In genomic region chr6:149365197-149365596, GRCh38 we compare ENCODE assay signal across 24 cellular contexts. TPM values are rescaled to one million over a fixed set of nuclear protein-coding genes. Genes with fewer than 3 reads are reported as not detected.
A peak's percentile ranks its signal among the peaks of the same experiment; 100 is the strongest.
DNase-seq lines count a peak whose midpoint lies in the region; ATAC-seq and TF ChIP-seq lines count a peak whose summit lies in the region.
"Had no signal": no experiment of that assay in that cellular context is flagged by ENCODE, and none has a peak within 500 bp of the region (broad histone marks: within the 10 kb centered on the region; RNA-seq: fewer than 3 reads in every experiment).

No MANE protein-coding gene starts in this region.

- peaks cover 12% of the 10 kb centered on the region for H3K9me3 Mint-ChIP-seq in activated T-cell treated with anti-CD3 and anti-CD28 coated beads, Interleukin-2, amount 50 U/mL, for 24 hours
- peaks cover 0 to 7% (median 2%) of the 10 kb centered on the region in 8 donors for H3K9me3 Mint-ChIP-seq in CD4-positive, alpha-beta memory T cell
- peaks cover 2% of the 10 kb centered on the region for H3K9me3 Mint-ChIP-seq in activated CD4-positive, alpha-beta memory T cell treated with anti-CD3 and anti-CD28 coated beads, Interleukin-2, amount 10 ng/mL, durations not matched to agents 7 days and 5 days
- H3K9me3 Mint-ChIP-seq: HFFc6, IgD-negative memory B cell had no signal

- ATAC-seq in HG02588 (IDR thresholded peaks at IDR 0.05; ENCODE audit: unreplicated experiment) = no peak
- ATAC-seq: activated T-helper 17 cell treated with anti-CD3 and anti-CD28 coated beads, Interleukin-2, amount 50 U/mL, for 72 hours had no signal

- no peak overlapping the region for H3K4me3 Mint-ChIP-seq in activated T-cell treated with anti-CD3 and anti-CD28 coated beads, Interleukin-2, amount 50 U/mL, for 24 hours
- H3K4me3 Mint-ChIP-seq in CD4-positive, alpha-beta memory T cell = peak overlapping the region; percentile 14 to 74 (median 46)
- H3K4me3 Mint-ChIP-seq in activated CD4-positive, alpha-beta memory T cell treated with anti-CD3 and anti-CD28 coated beads, Interleukin-2, amount 10 ng/mL, durations not matched to agents 7 days and 5 days = peak overlapping the region; percentile 18
- H3K4me3 Mint-ChIP-seq: activated T-helper 17 cell treated with anti-CD3 and anti-CD28 coated beads, Interleukin-2, amount 50 U/mL, for 72 hours; HFFc6; nephron had no signal

- no peaks in the 10 kb centered on the region for H3K9me2 ChIP-seq in hepatocyte (replicated peaks; ENCODE audit: insufficient read depth)

- intact Hi-C loops in CD4-positive, alpha-beta memory T cell (cut with micrococcal nuclease) = loop anchor here (2.0 kb wide), 1 partner anchor 46 kb away; no protein-coding TSS in a partner anchor

- no peaks in the 10 kb centered on the region for H3K27me3 ChIP-seq in CD4-positive, alpha-beta memory T cell (ENCODE audit: insufficient read depth, low read length)
- no peaks in the 10 kb centered on the region for H3K27me3 ChIP-seq in hepatocyte
- H3K27me3 ChIP-seq: BE2C, cardiac muscle cell, pancreas had no signal

- H3K9me3 ChIP-seq in CD4-positive, alpha-beta memory T cell (ENCODE audit: control insufficient read depth in 1 of 2, low read length in 2 of 2) = no peaks in the 10 kb centered on the region
- no peaks in the 10 kb centered on the region for H3K9me3 ChIP-seq in hepatocyte (ENCODE audit: low read depth)
- H3K9me3 ChIP-seq: BE2C, pancreas had no signal

- H3K36me3 ChIP-seq in CD4-positive, alpha-beta memory T cell (ENCODE audit: insufficient read depth, low read length) = peaks cover 5% of the 10 kb centered on the region
- H3K36me3 ChIP-seq in hepatocyte (replicated peaks; ENCODE audit: insufficient read depth, low read depth) = no peaks in the 10 kb centered on the region
- H3K36me3 ChIP-seq: BE2C, cardiac muscle cell, pancreas had no signal

- DNase-seq in activated T-cell treated with anti-CD3 and anti-CD28 coated beads, Interleukin-2, amount 50 U/mL, for 24 hours = no peak
- no peak for DNase-seq in activated T-cell treated with anti-CD3 and anti-CD28 coated beads, Interleukin-2, amount 50 U/mL, for 1 hour
- peak in 2 of 5 donors; percentile 9 to 25 for DNase-seq in CD4-positive, alpha-beta memory T cell
- DNase-seq in activated CD4-positive, alpha-beta memory T cell treated with anti-CD3 and anti-CD28 coated beads, Interleukin-2, amount 10 ng/mL, durations not matched to agents 7 days and 5 days = no peak
- DNase-seq in hepatocyte (ENCODE audit: low spot score) (no peak), foreskin fibroblast (no peak), middle frontal gyrus (ENCODE audit: extremely low spot score, low spot score) (no peak)
- DNase-seq: BE2C; HFFc6; kidney; midbrain; NCI-H1105; NCI-H1930; NCI-H526 treated with DMSO at 0.1 percent for 48 hours; pancreas; RPMI8226; stimulated activated CD4-positive, alpha-beta T cell treated with anti-CD3 and anti-CD28 coated beads, Interleukin-4, amount 100 ng/mL, for 1 hour had no signal

- H3K36me3 Mint-ChIP-seq in activated T-cell treated with anti-CD3 and anti-CD28 coated beads, Interleukin-2, amount 50 U/mL, for 24 hours (ENCODE audit: low read depth) = peaks cover 50% of the 10 kb centered on the region
- peaks cover 20 to 25% of the 10 kb centered on the region in 2 donors for H3K36me3 Mint-ChIP-seq in CD4-positive, alpha-beta memory T cell
- H3K36me3 Mint-ChIP-seq in activated CD4-positive, alpha-beta memory T cell treated with anti-CD3 and anti-CD28 coated beads, Interleukin-2, amount 10 ng/mL, durations not matched to agents 7 days and 5 days (ENCODE audit: low read depth) = peaks cover 51% of the 10 kb centered on the region

- no peak overlapping the region for H3K4me3 ChIP-seq in CD4-positive, alpha-beta memory T cell (ENCODE audit: low read length in 2 of 2)
- H3K4me3 ChIP-seq in hepatocyte (no peak overlapping the region), foreskin fibroblast (ENCODE audit: low read depth in 1 of 2, low read length in 2 of 2) (no peak overlapping the region)
- H3K4me3 ChIP-seq: cardiac muscle cell, pancreas had no signal

- H3K4me1 Mint-ChIP-seq in activated T-cell treated with anti-CD3 and anti-CD28 coated beads, Interleukin-2, amount 50 U/mL, for 24 hours (ENCODE audit: low read depth) = peaks cover 60% of the 10 kb centered on the region
- peaks cover 35 to 43% (median 38%) of the 10 kb centered on the region in 4 donors for H3K4me1 Mint-ChIP-seq in CD4-positive, alpha-beta memory T cell
- peaks cover 48% of the 10 kb centered on the region for H3K4me1 Mint-ChIP-seq in activated CD4-positive, alpha-beta memory T cell treated with anti-CD3 and anti-CD28 coated beads, Interleukin-2, amount 10 ng/mL, durations not matched to agents 7 days and 5 days

- H2AFZ ChIP-seq in hepatocyte = no peak overlapping the region

- peaks cover 93% of the 10 kb centered on the region for H3K4me1 ChIP-seq in CD4-positive, alpha-beta memory T cell (ENCODE audit: insufficient read depth, low read length)
- H3K4me1 ChIP-seq in hepatocyte (ENCODE audit: insufficient read depth) = peaks cover 8% of the 10 kb centered on the region

- peak overlapping the region; percentile 75 for H3K27ac Mint-ChIP-seq in activated T-cell treated with anti-CD3 and anti-CD28 coated beads, Interleukin-2, amount 50 U/mL, for 24 hours
- peak overlapping the region in 6 of 7 donors; percentile 46 to 89 (median 74) for H3K27ac Mint-ChIP-seq in CD4-positive, alpha-beta memory T cell
- peak overlapping the region; percentile 18 for H3K27ac Mint-ChIP-seq in activated CD4-positive, alpha-beta memory T cell treated with anti-CD3 and anti-CD28 coated beads, Interleukin-2, amount 10 ng/mL, durations not matched to agents 7 days and 5 days
- H3K27ac Mint-ChIP-seq: HFFc6, nephron had no signal

- CTCF ChIA-PET in CD4-positive, alpha-beta memory T cell (lab: Charles Lee; ENCODE audit: partially characterized antibody) = interaction anchor here (1.6 kb wide), 1 partner anchor 67 kb away, joined by 4 read pairs; no protein-coding TSS in a partner anchor
- CTCF ChIA-PET in activated CD4-positive, alpha-beta memory T cell treated with anti-CD3 and anti-CD28 coated beads, Interleukin-2, amount 10 ng/mL, durations not matched to agents 7 days and 5 days (lab: Charles Lee) = no interaction called here

- H3K79me2 ChIP-seq in hepatocyte = peaks cover 100% of the 10 kb centered on the region

- POLR2A ChIA-PET in CD4-positive, alpha-beta memory T cell (lab: Charles Lee; ENCODE audit: partially characterized antibody) = interaction anchor here (1.4 kb wide), 1 partner anchor 40 kb away, joined by 5 read pairs; no protein-coding TSS in a partner anchor
- POLR2A ChIA-PET in activated CD4-positive, alpha-beta memory T cell treated with anti-CD3 and anti-CD28 coated beads, Interleukin-2, amount 10 ng/mL, durations not matched to agents 7 days and 5 days (lab: Charles Lee) = interaction anchor here (1.4 kb wide), 2 partner anchors 13 to 48 kb away, joined by 8 to 9 read pairs; partner anchors contain the start of gene TAB2

- no peak for TF ChIP-seq CTCF in hepatocyte (IDR thresholded peaks at IDR 0.05; ENCODE audit: poor library complexity)
- TF ChIP-seq CTCF in foreskin fibroblast (IDR thresholded peaks at IDR 0.05; ENCODE audit: low read depth, low read length) = no peak

- H4K20me1 ChIP-seq in hepatocyte (ENCODE audit: insufficient read depth, poor library complexity, severe bottlenecking) = peaks cover 81% of the 10 kb centered on the region

- H3K27me3 Mint-ChIP-seq in activated T-cell treated with anti-CD3 and anti-CD28 coated beads, Interleukin-2, amount 50 U/mL, for 24 hours = no peaks in the 10 kb centered on the region
- no peaks in the 10 kb centered on the region for H3K27me3 Mint-ChIP-seq in CD4-positive, alpha-beta memory T cell
- no peaks in the 10 kb centered on the region for H3K27me3 Mint-ChIP-seq in activated CD4-positive, alpha-beta memory T cell treated with anti-CD3 and anti-CD28 coated beads, Interleukin-2, amount 10 ng/mL, durations not matched to agents 7 days and 5 days
- H3K27me3 Mint-ChIP-seq: activated T-helper 17 cell treated with anti-CD3 and anti-CD28 coated beads, Interleukin-2, amount 50 U/mL, for 72 hours; IgD-negative memory B cell had no signal

- H3K4me2 ChIP-seq in hepatocyte = peak overlapping the region; percentile 22

- no peak overlapping the region for H3K27ac ChIP-seq in CD4-positive, alpha-beta memory T cell (ENCODE audit: low read depth, low read length)
- no peak overlapping the region for H3K27ac ChIP-seq in hepatocyte
- H3K27ac ChIP-seq: pancreas, VCaP had no signal

RNA-seq across cellular contexts. Expression of gene SUMO4, which starts 34.9 kb away (rescaled TPM):
- 10 to 100 TPM in 1 of 2 experiments, 1 to 10 TPM in 1; 6.8 to 10.0 TPM for total RNA-seq in CD4-positive, alpha-beta memory T cell
- 1 to 10 TPM in 1 of 2 donors, not detected in 1; 2.2 TPM for polyA plus RNA-seq in CD4-positive, alpha-beta memory T cell
- 1 to 10 TPM; 8.1 to 8.5 TPM for total RNA-seq in activated CD4-positive, alpha-beta memory T cell treated with anti-CD3 and anti-CD28 coated beads, Interleukin-2, amount 10 ng/mL, durations not matched to agents 7 days and 5 days
- total RNA-seq in hepatocyte = 2.2 and 2.6 TPM in 2 replicates
- polyA plus RNA-seq in hepatocyte = 0.24 and 0.36 TPM in 2 replicates
- total RNA-seq: SK-MEL-5 had no signal

RNA-seq across cellular contexts. Expression of gene TAB2, which starts 47.7 kb away (rescaled TPM):
- 100 to 1,000 TPM; 108 to 116 TPM for total RNA-seq in CD4-positive, alpha-beta memory T cell
- 10 to 100 TPM; 27.0 to 28.9 TPM for polyA plus RNA-seq in CD4-positive, alpha-beta memory T cell
- 100 to 1,000 TPM; 169 to 170 TPM for total RNA-seq in activated CD4-positive, alpha-beta memory T cell treated with anti-CD3 and anti-CD28 coated beads, Interleukin-2, amount 10 ng/mL, durations not matched to agents 7 days and 5 days
- total RNA-seq in hepatocyte = 51.3 and 51.9 TPM in 2 replicates
- 9.4 and 14.2 TPM in 2 replicates for polyA plus RNA-seq in hepatocyte

Comparison
In these comparisons a context has a peak if more than half of its experiments do, and no peak if none do; other contexts are left out.
1. H3K27ac Mint-ChIP-seq: peak in every context shown above with its lines; median percentile 75 in activated T-cell treated with anti-CD3 and anti-CD28 coated beads, Interleukin-2, amount 50 U/mL, for 24 hours; 74 in CD4-positive, alpha-beta memory T cell; 18 in activated CD4-positive, alpha-beta memory T cell treated with anti-CD3 and anti-CD28 coated beads, Interleukin-2, amount 10 ng/mL, durations not matched to agents 7 days and 5 days.